8 cellular contexts compared by ENCODE assay signal in the genomic region with DNA sequence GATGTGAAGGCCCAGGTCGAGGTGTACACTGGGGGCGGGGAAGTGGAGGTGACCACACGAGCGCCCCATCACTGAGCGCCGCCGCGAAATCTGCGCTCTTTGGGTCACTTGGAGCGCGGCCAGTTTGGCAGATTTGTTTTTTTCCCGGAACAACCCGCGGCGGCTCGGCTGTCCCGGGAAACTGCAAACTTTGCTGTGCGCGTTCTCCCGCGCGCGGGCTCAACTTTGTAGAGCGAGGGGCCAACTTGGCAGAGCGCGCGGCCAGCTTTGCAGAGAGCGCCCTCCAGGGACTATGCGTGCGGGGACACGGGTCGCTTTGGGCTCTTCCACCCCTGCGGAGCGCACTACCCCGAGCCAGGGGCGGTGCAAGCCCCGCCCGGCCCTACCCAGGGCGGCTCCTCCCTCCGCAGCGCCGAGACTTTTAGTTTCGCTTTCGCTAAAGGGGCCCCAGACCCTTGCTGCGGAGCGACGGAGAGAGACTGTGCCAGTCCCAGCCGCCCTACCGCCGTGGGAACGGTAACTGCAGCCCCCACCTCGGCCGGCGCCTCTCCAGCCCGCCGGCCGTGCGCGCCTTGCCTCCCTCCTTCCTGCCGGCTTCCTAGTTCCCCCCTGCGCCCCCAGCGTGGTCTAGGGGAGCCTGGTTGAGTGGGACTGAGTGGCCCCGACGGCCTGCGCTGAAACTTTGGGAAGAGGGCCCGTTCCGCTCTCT. TPM values are rescaled to one million over a fixed set of nuclear protein-coding genes. Genes with fewer than 3 reads are reported as not detected.
A peak's percentile ranks its signal among the peaks of the same experiment; 100 is the strongest.
DNase-seq lines count a peak whose midpoint lies in the region; ATAC-seq, FAIRE-seq and TF ChIP-seq lines count a peak whose summit lies in the region.

Gene CASP7, plus strand, starts transcription at position 450 of the 709 bp plus-strand sequence. CDS start 17,582 bp downstream, outside the sequence.

- intact Hi-C loops in heart left ventricle (cut with DNase I), result loop anchor here in 1 of 10 donors (10.0 kb wide), 1 partner anchor 175 kb away; the partner anchor contains the start of genes DCLRE1A and NHLRC2
- intact Hi-C loops in posterior vena cava (cut with DNase I), result no loop called here

- FAIRE-seq in H54 (lab: Jason Lieb, UNC), result no peak

- TF ChIP-seq EP300 in upper lobe of left lung (IDR thresholded peaks at IDR 0.05), result no peak

- H3K27me3 ChIP-seq in Loucy (ENCODE audit: insufficient read depth, low read length, poor library complexity, severe bottlenecking) (no peaks in the 10 kb centered on the region), heart left ventricle (no peaks in the 10 kb centered on the region), upper lobe of left lung (no peaks in the 10 kb centered on the region)

- peaks cover 17% of the 10 kb centered on the region for H3K36me3 Mint-ChIP-seq in T-cell

- DNase-seq in GM10248 (ENCODE audit: extremely low spot score) (peak; percentile 89), H54 (ENCODE audit: insufficient read length, low spot score) (peak; percentile 58), T-cell (peak; percentile 56 to 82 (median 72)), heart left ventricle (peak; percentile 80 to 91 (median 87)), posterior vena cava (ENCODE audit: low spot score) (peak; percentile 91), upper lobe of left lung (peak; percentile 83 to 94)

- POLR2A ChIA-PET in GM10248 (lab: Yijun Ruan, JAX), result interaction anchor here (0.8 kb wide), 1 partner anchor 490 kb away, joined by 8 read pairs; no protein-coding TSS in a partner anchor
- POLR2A ChIA-PET in T-cell (lab: Charles Lee), result no interaction called here

- ATAC-seq in T-cell (replicated peaks in 1 of 4), result peak; percentile 84 to 90 (median 89)
- peak; percentile 96 to 97 (median 96) for ATAC-seq in heart left ventricle
- ATAC-seq in upper lobe of left lung (ENCODE audit: low FRiP score in 2 of 2), result peak; percentile 96 to 97

- H3K79me2 ChIP-seq in Loucy (ENCODE audit: insufficient read depth, low read length), result peaks cover 44% of the 10 kb centered on the region

- peak within 1 kb of the TSS; percentile 88 for H3K9ac ChIP-seq in Loucy (ENCODE audit: low read depth, low read length, poor library complexity, severe bottlenecking)

- no peaks in the 10 kb centered on the region; the same call in 1 of the 2 replicates for H3F3A ChIP-seq in Loucy (ENCODE audit: low read depth)

- H3K4me1 Mint-ChIP-seq in T-cell, result peaks cover 46 to 52% (median 50%) of the 10 kb centered on the region in 3 donors

- TF ChIP-seq CTCF in GM10248 (IDR thresholded peaks at IDR 0.05; ENCODE audit: control extremely low read depth, extremely low read depth, low read depth, missing control alignments) (peak; percentile 61), Loucy (conservative IDR thresholded peaks at IDR 0.05; ENCODE audit: low read length) (no peak), heart left ventricle (IDR thresholded peaks at IDR 0.05) (peak in 2 of 12 donors; percentile 10 to 33), upper lobe of left lung (IDR thresholded peaks at IDR 0.05) (peak in 2 of 6 experiments; percentile 11 to 15)

- no peaks in the 10 kb centered on the region for H3K9me2 ChIP-seq in Loucy (replicated peaks; ENCODE audit: low read depth, low read length)

- H3K9me3 Mint-ChIP-seq in T-cell, result peaks cover 3 to 7% (median 4%) of the 10 kb centered on the region in 3 donors

- CTCF ChIA-PET in GM10248 (lab: Yijun Ruan, JAX) (interaction anchor here (0.7 to 2.0 kb wide), 13 partner anchors 8 to 170 kb away, joined by 3 to 8 read pairs (median 4); no protein-coding TSS in a partner anchor), T-cell (lab: Charles Lee) (no interaction called here)

- H3K4me1 ChIP-seq in Loucy (ENCODE audit: insufficient read depth, low read length, poor library complexity, severe bottlenecking), result peaks cover 33% of the 10 kb centered on the region
- peaks cover 0 to 22% (median 13%) of the 10 kb centered on the region in 12 donors for H3K4me1 ChIP-seq in heart left ventricle
- peaks cover 13 to 23% (median 20%) of the 10 kb centered on the region in 4 donors for H3K4me1 ChIP-seq in upper lobe of left lung

- H3K4me3 Mint-ChIP-seq in T-cell, result peak within 1 kb of the TSS; percentile 93 to 97 (median 96)

- TF ChIP-seq POLR2A in H54 (IDR thresholded peaks at IDR 0.05; ENCODE audit: low read depth, low read length), result peak; percentile 50
- peak in 1 of 2 donors; percentile 58 for TF ChIP-seq POLR2A in heart left ventricle (IDR thresholded peaks at IDR 0.05)
- peak in 3 of 4 donors; percentile 66 to 79 (median 75) for TF ChIP-seq POLR2A in upper lobe of left lung (IDR thresholded peaks at IDR 0.05)

- peak within 1 kb of the TSS; percentile 98 for H2AFZ ChIP-seq in Loucy (ENCODE audit: low read length)

- H3K4me3 ChIP-seq in Loucy (ENCODE audit: low read length, poor library complexity, severe bottlenecking) (peak within 1 kb of the TSS; percentile 93), heart left ventricle (peak within 1 kb of the TSS; percentile 75 to 97 (median 86)), upper lobe of left lung (peak within 1 kb of the TSS; percentile 81 to 98 (median 96))

- H3K27ac ChIP-seq in adipose tissue (ENCODE audit: low read depth, low read length) (peak within 1 kb of the TSS; percentile 92), heart left ventricle (peak within 1 kb of the TSS; percentile 88 to 98 (median 94)), upper lobe of left lung (peak within 1 kb of the TSS; percentile 85 to 99 (median 98))

- H3K36me3 ChIP-seq in Loucy (ENCODE audit: insufficient read depth, low read length) (no peaks in the 10 kb centered on the region), heart left ventricle (no peaks in the 10 kb centered on the region), upper lobe of left lung (no peaks in the 10 kb centered on the region)

- H3K27me3 Mint-ChIP-seq in T-cell, result no peaks in the 10 kb centered on the region

- H3K9me3 ChIP-seq in Loucy (ENCODE audit: insufficient read depth, low read depth, low read length) (no peaks in the 10 kb centered on the region), heart left ventricle (peaks cover 0 to 5% (median 0%) of the 10 kb centered on the region in 12 donors), upper lobe of left lung (no peaks in the 10 kb centered on the region)

- peak within 1 kb of the TSS; percentile 99 for H3K4me2 ChIP-seq in Loucy (ENCODE audit: low read depth, low read length, poor library complexity, severe bottlenecking)

- WGBS in adipose tissue, 3 donors, result 0% methylated on average over 57 to 67 of the region's 67 CpGs
- 0 to 1% (median 0%) methylated on average over 14 to 67 of the region's 67 CpGs for WGBS in heart left ventricle, 4 donors
- WGBS in upper lobe of left lung, 2 donors, result 0% methylated on average over 12 to 32 of the region's 67 CpGs

- peaks cover 15% of the 10 kb centered on the region for H4K20me1 ChIP-seq in Loucy (ENCODE audit: insufficient read depth, low read length, poor library complexity, severe bottlenecking)

- peak within 1 kb of the TSS; percentile 94 to 95 for H3K27ac Mint-ChIP-seq in T-cell

RNA-seq across cellular contexts. Expression of gene CASP7, which starts in this region (rescaled TPM):
- 10 to 100 TPM in 4 of 5 donors, 1 to 10 TPM in 1; 9.7 to 15.9 (median 13.9) TPM for total RNA-seq in T-cell
- 10 to 100 TPM; 15.8 to 25.8 (median 16.3) TPM for polyA plus RNA-seq in adipose tissue
- 10 to 100 TPM in 5 of 9 donors, 1 to 10 TPM in 4; 5.5 to 32.7 (median 10.4) TPM for total RNA-seq in heart left ventricle
- 10 to 100 TPM in 1 of 2 donors, 1 to 10 TPM in 1; 4.8 to 18.8 TPM for polyA plus RNA-seq in heart left ventricle
- 10 to 100 TPM; 12.5 to 20.1 TPM for total RNA-seq in posterior vena cava
- total RNA-seq in upper lobe of left lung, result 10 to 100 TPM; 17.4 to 35.1 (median 29.6) TPM

Comparison
In these comparisons a context has a peak if more than half of its experiments do, and no peak if none do; other contexts are left out.
1. Peak in every context shown above with its lines: DNase-seq, ATAC-seq, H3K4me3 ChIP-seq and H3K27ac ChIP-seq.